31 cellular contexts compared by ENCODE assay signal in genomic region chr4:28832445-28832844, GRCh38.
"Had no signal": no experiment of that assay in that cellular context is flagged by ENCODE, and none has a peak within 500 bp of the region (broad histone marks: within the 10 kb centered on the region; RNA-seq: fewer than 3 reads in every experiment).

No MANE protein-coding gene starts in this region.

- H3K36me3 ChIP-seq: adrenal gland, brain microvascular endothelial cell, breast epithelium had no signal

- H3K27ac ChIP-seq: adrenal gland, body of pancreas, brain microvascular endothelial cell, breast epithelium, VCaP had no signal

- DNase-seq: activated B cell treated with CpG ODN at 0.5 μM for 24 hours; activated CD4-positive, alpha-beta memory T cell treated with anti-CD3 and anti-CD28 coated beads for 36 hours; activated CD4-positive, alpha-beta T cell treated with anti-CD3 and anti-CD28 coated beads for 4 hours; activated CD4-positive, alpha-beta T cell treated with anti-CD3 and anti-CD28 coated beads, Interleukin-2, amount 10 ng/mL, durations not matched to agents 24 days and 14 days; activated CD4-positive, alpha-beta T cell treated with anti-CD3 and anti-CD28 coated beads, Interleukin-2, amount 50 U/mL, for 1 hour; activated CD4-positive, alpha-beta T cell treated with anti-CD3 and anti-CD28 coated beads, Interleukin-2, amount 50 U/mL, for 4 hours; activated CD4-positive, CD25-positive, alpha-beta regulatory T cell treated with anti-CD3 and anti-CD28 coated beads, Interleukin-2, amount 50 U/mL, for 72 hours; activated CD8-positive, alpha-beta memory T cell treated with anti-CD3 and anti-CD28 coated beads, Interleukin-2, amount 50 U/mL, for 4 hours; activated CD8-positive, alpha-beta T cell treated with anti-CD3 and anti-CD28 coated beads for 36 hours; activated effector memory CD4-positive, alpha-beta T cell treated with anti-CD3 and anti-CD28 coated beads, Interleukin-2, amount 50 U/mL, for 16 hours; activated gamma-delta T cell treated with Interleukin-2 at 50 U/mL for 16 hours; activated naive CD4-positive, alpha-beta T cell; activated naive CD4-positive, alpha-beta T cell treated with anti-CD3 and anti-CD28 coated beads for 36 hours; activated naive CD4-positive, alpha-beta T cell treated with anti-CD3 and anti-CD28 coated beads, Interleukin-2, amount 50 U/mL, for 16 hours; activated naive CD8-positive, alpha-beta T cell treated with anti-CD3 and anti-CD28 coated beads for 36 hours; activated T-cell treated with anti-CD3 and anti-CD28 coated beads for 4 hours; activated T-cell treated with anti-CD3 and anti-CD28 coated beads, Interleukin-2, amount 50 U/mL, for 1 hour; activated T-cell treated with anti-CD3 and anti-CD28 coated beads, Interleukin-2, amount 50 U/mL, for 4 hours; activated T-cell treated with anti-CD3 and anti-CD28 coated beads, Interleukin-2, amount 50 U/mL, for 72 hours; adrenal gland; amniotic stem cell; aorta; body of pancreas; brain microvascular endothelial cell; caudate nucleus; cerebellar nuclear complex; T-helper 1 cell; T-helper 2 cell; T-helper 9 cell had no signal

- H3K9me3 ChIP-seq: adrenal gland, body of pancreas had no signal

- H3K4me1 ChIP-seq: adrenal gland, body of pancreas, breast epithelium had no signal

- H3K4me3 ChIP-seq: adrenal gland, body of pancreas, breast epithelium had no signal

- H3K27me3 ChIP-seq: adrenal gland, body of pancreas, brain microvascular endothelial cell, breast epithelium had no signal
